ENCODE assay signal across 10 cellular contexts in genomic region chr17:67139784-67140665, GRCh38.
DNase-seq lines count a peak whose midpoint lies in the region; ATAC-seq and TF ChIP-seq lines count a peak whose summit lies in the region.
"Had no signal": no experiment of that assay in that cellular context is flagged by ENCODE, and none has a peak within 500 bp of the region (broad histone marks: within the 10 kb centered on the region; RNA-seq: fewer than 3 reads in every experiment).

No MANE protein-coding gene starts in this region.

- H3K9me3 Mint-ChIP-seq in activated CD8-positive, alpha-beta T cell treated with anti-CD3 and anti-CD28 coated beads for 36 hours: no peaks in the 10 kb centered on the region
- no peaks in the 10 kb centered on the region for H3K9me3 Mint-ChIP-seq in activated CD8-positive, alpha-beta T cell treated with anti-CD3 and anti-CD28 coated beads, Interleukin-2, amount 10 ng/mL, durations not matched to agents 7 days and 5 days (ENCODE audit: insufficient read depth)
- no peaks in the 10 kb centered on the region for H3K9me3 Mint-ChIP-seq in stimulated activated effector memory CD8-positive, alpha-beta T cell treated with anti-CD3 and anti-CD28 coated beads, Interleukin-12 subunit alpha, Interleukin-12 subunit beta, amount 100 ng/mL, for 72 hours

- CTCF ChIA-PET in activated CD8-positive, alpha-beta T cell treated with anti-CD3 and anti-CD28 coated beads for 36 hours (lab: Charles Lee): interaction anchor here (0.8 to 0.9 kb wide), 2 partner anchors 9 to 13 kb away, joined by 3 to 4 read pairs; no protein-coding TSS in a partner anchor
- CTCF ChIA-PET in activated CD8-positive, alpha-beta T cell treated with anti-CD3 and anti-CD28 coated beads, Interleukin-2, amount 10 ng/mL, durations not matched to agents 7 days and 5 days (lab: Charles Lee): interaction anchor here (1.2 to 1.6 kb wide), 2 partner anchors 9 to 81 kb away, joined by 3 to 4 read pairs; no protein-coding TSS in a partner anchor

- peaks cover 59% of the 10 kb centered on the region for H3K36me3 Mint-ChIP-seq in activated CD8-positive, alpha-beta T cell treated with anti-CD3 and anti-CD28 coated beads for 36 hours (ENCODE audit: low read depth)
- H3K36me3 Mint-ChIP-seq in activated CD8-positive, alpha-beta T cell treated with anti-CD3 and anti-CD28 coated beads, Interleukin-2, amount 10 ng/mL, durations not matched to agents 7 days and 5 days (ENCODE audit: low read depth): peaks cover 60% of the 10 kb centered on the region
- peaks cover 92% of the 10 kb centered on the region for H3K36me3 Mint-ChIP-seq in stimulated activated effector memory CD8-positive, alpha-beta T cell treated with anti-CD3 and anti-CD28 coated beads, Interleukin-12 subunit alpha, Interleukin-12 subunit beta, amount 100 ng/mL, for 72 hours

- POLR2A ChIA-PET in activated CD8-positive, alpha-beta T cell treated with anti-CD3 and anti-CD28 coated beads for 36 hours (lab: Charles Lee): no interaction called here
- POLR2A ChIA-PET in activated CD8-positive, alpha-beta T cell treated with anti-CD3 and anti-CD28 coated beads, Interleukin-2, amount 10 ng/mL, durations not matched to agents 7 days and 5 days (lab: Charles Lee): no interaction called here

- no peaks in the 10 kb centered on the region for H3K27me3 Mint-ChIP-seq in activated CD8-positive, alpha-beta T cell treated with anti-CD3 and anti-CD28 coated beads for 36 hours
- no peaks in the 10 kb centered on the region for H3K27me3 Mint-ChIP-seq in activated CD8-positive, alpha-beta T cell treated with anti-CD3 and anti-CD28 coated beads, Interleukin-2, amount 10 ng/mL, durations not matched to agents 7 days and 5 days (ENCODE audit: low read depth)

- peaks cover 11% of the 10 kb centered on the region for H3K4me1 ChIP-seq in foreskin keratinocyte
- H3K4me1 ChIP-seq: BLaER1, gastroesophageal sphincter had no signal

- H3K4me3 Mint-ChIP-seq in activated CD8-positive, alpha-beta T cell treated with anti-CD3 and anti-CD28 coated beads for 36 hours: no peak overlapping the region
- H3K4me3 Mint-ChIP-seq in activated CD8-positive, alpha-beta T cell treated with anti-CD3 and anti-CD28 coated beads, Interleukin-2, amount 10 ng/mL, durations not matched to agents 7 days and 5 days: no peak overlapping the region
- no peak overlapping the region for H3K4me3 Mint-ChIP-seq in stimulated activated effector memory CD8-positive, alpha-beta T cell treated with anti-CD3 and anti-CD28 coated beads, Interleukin-12 subunit alpha, Interleukin-12 subunit beta, amount 100 ng/mL, for 72 hours

- 0 out of 2 replicates have a peak, but pooled peaks cover 4% of the 10 kb centered on the region for H3K9me3 ChIP-seq in SK-N-MC (ENCODE audit: low read depth, low read length)

- no peak overlapping the region for H3K4me3 ChIP-seq in SK-N-MC
- H3K4me3 ChIP-seq: BLaER1, gastroesophageal sphincter had no signal

- ATAC-seq in activated CD8-positive, alpha-beta T cell treated with anti-CD3 and anti-CD28 coated beads for 36 hours: peak; percentile 51
- ATAC-seq in activated CD8-positive, alpha-beta T cell treated with anti-CD3 and anti-CD28 coated beads, Interleukin-2, amount 10 ng/mL, durations not matched to agents 7 days and 5 days: no peak
- ATAC-seq in foreskin keratinocyte (peak; percentile 42), HG02938 (IDR thresholded peaks at IDR 0.05; ENCODE audit: unreplicated experiment) (no peak)
- peak; percentile 13 for ATAC-seq in stimulated activated effector memory CD8-positive, alpha-beta T cell treated with anti-CD3 and anti-CD28 coated beads, Interleukin-12 subunit alpha, Interleukin-12 subunit beta, amount 100 ng/mL, for 72 hours
- ATAC-seq: gastroesophageal sphincter had no signal

- DNase-seq in activated CD8-positive, alpha-beta T cell treated with anti-CD3 and anti-CD28 coated beads for 36 hours: no peak
- DNase-seq in activated CD8-positive, alpha-beta T cell treated with anti-CD3 and anti-CD28 coated beads, Interleukin-2, amount 10 ng/mL, durations not matched to agents 7 days and 5 days: no peak
- no peak for DNase-seq in SK-N-MC (ENCODE audit: low read depth, low spot score)
- DNase-seq in foreskin keratinocyte: peak; percentile 34 to 71
- no peak for DNase-seq in stimulated activated effector memory CD8-positive, alpha-beta T cell treated with anti-CD3 and anti-CD28 coated beads, Interleukin-12 subunit alpha, Interleukin-12 subunit beta, amount 100 ng/mL, for 72 hours (ENCODE audit: low spot score in 2 of 2)
- DNase-seq in dermis blood vessel endothelial cell: no peak
- DNase-seq in mesenteric fat pad (ENCODE audit: low spot score): no peak

- peak overlapping the region; percentile 82 for H3K27ac ChIP-seq in SK-N-MC
- H3K27ac ChIP-seq in foreskin keratinocyte: no peak overlapping the region
- H3K27ac ChIP-seq: BLaER1, gastroesophageal sphincter had no signal

- no peak overlapping the region for H3K27ac Mint-ChIP-seq in activated CD8-positive, alpha-beta T cell treated with anti-CD3 and anti-CD28 coated beads for 36 hours
- no peak overlapping the region for H3K27ac Mint-ChIP-seq in activated CD8-positive, alpha-beta T cell treated with anti-CD3 and anti-CD28 coated beads, Interleukin-2, amount 10 ng/mL, durations not matched to agents 7 days and 5 days
- peak overlapping the region; percentile 44 for H3K27ac Mint-ChIP-seq in stimulated activated effector memory CD8-positive, alpha-beta T cell treated with anti-CD3 and anti-CD28 coated beads, Interleukin-12 subunit alpha, Interleukin-12 subunit beta, amount 100 ng/mL, for 72 hours

- H3K36me3 ChIP-seq in SK-N-MC (ENCODE audit: insufficient read depth, low read length): peaks cover 65% of the 10 kb centered on the region

- TF ChIP-seq CTCF in activated CD8-positive, alpha-beta T cell treated with anti-CD3 and anti-CD28 coated beads for 36 hours (IDR thresholded peaks at IDR 0.05): no peak
- no peak for TF ChIP-seq CTCF in foreskin keratinocyte (conservative IDR thresholded peaks at IDR 0.05)

- H3K9ac ChIP-seq in SK-N-MC (ENCODE audit: insufficient read length): no peak overlapping the region
- H3K9ac ChIP-seq: BLaER1 had no signal

- intact Hi-C loops in activated CD8-positive, alpha-beta T cell treated with anti-CD3 and anti-CD28 coated beads for 36 hours (cut with micrococcal nuclease): no loop called here

- no peaks in the 10 kb centered on the region for H3K27me3 ChIP-seq in foreskin keratinocyte
- H3K27me3 ChIP-seq: BLaER1, gastroesophageal sphincter had no signal

- H3K4me1 Mint-ChIP-seq in activated CD8-positive, alpha-beta T cell treated with anti-CD3 and anti-CD28 coated beads for 36 hours (ENCODE audit: low read depth): peaks cover 26% of the 10 kb centered on the region
- H3K4me1 Mint-ChIP-seq in activated CD8-positive, alpha-beta T cell treated with anti-CD3 and anti-CD28 coated beads, Interleukin-2, amount 10 ng/mL, durations not matched to agents 7 days and 5 days (ENCODE audit: low read depth): peaks cover 29% of the 10 kb centered on the region
- peaks cover 33% of the 10 kb centered on the region for H3K4me1 Mint-ChIP-seq in stimulated activated effector memory CD8-positive, alpha-beta T cell treated with anti-CD3 and anti-CD28 coated beads, Interleukin-12 subunit alpha, Interleukin-12 subunit beta, amount 100 ng/mL, for 72 hours

Comparison
In these comparisons a context has a peak if more than half of its experiments do, and no peak if none do; other contexts are left out.
1. ATAC-seq: peak in activated CD8-positive, alpha-beta T cell treated with anti-CD3 and anti-CD28 coated beads for 36 hours (single experiment), foreskin keratinocyte (single experiment) and stimulated activated effector memory CD8-positive, alpha-beta T cell treated with anti-CD3 and anti-CD28 coated beads, Interleukin-12 subunit alpha, Interleukin-12 subunit beta, amount 100 ng/mL, for 72 hours (single experiment); none in activated CD8-positive, alpha-beta T cell treated with anti-CD3 and anti-CD28 coated beads, Interleukin-2, amount 10 ng/mL, durations not matched to agents 7 days and 5 days (single experiment) and HG02938 (single experiment).
2. DNase-seq: peak in foreskin keratinocyte (2 of 2); none in activated CD8-positive, alpha-beta T cell treated with anti-CD3 and anti-CD28 coated beads for 36 hours (single experiment), activated CD8-positive, alpha-beta T cell treated with anti-CD3 and anti-CD28 coated beads, Interleukin-2, amount 10 ng/mL, durations not matched to agents 7 days and 5 days (single experiment), SK-N-MC (single experiment), stimulated activated effector memory CD8-positive, alpha-beta T cell treated with anti-CD3 and anti-CD28 coated beads, Interleukin-12 subunit alpha, Interleukin-12 subunit beta, amount 100 ng/mL, for 72 hours (0 of 2), dermis blood vessel endothelial cell (single experiment) and mesenteric fat pad (single experiment).